In genomic region chr19:49889687-49890348, GRCh38 we compare ENCODE assay signal across 1 cellular context.
TF ChIP-seq lines count a peak whose summit lies in the region.

No MANE protein-coding gene starts in this region.

TF ChIP-seq in K562, 482 proteins besides CTCF, POLR2A, EP300 and RAD21 (continued from another document):
- TF ChIP-seq E2F8 (IDR thresholded peaks at IDR 0.05; ENCODE audit: low read depth, partially characterized antibody) (peak; percentile 54), TCFL5 (CRISPR knock-in tag; conservative IDR thresholded peaks at IDR 0.05) (no peak), ETV6 (IDR thresholded peaks at IDR 0.05; ENCODE audit: borderline replicate concordance in 1 of 2, low read depth in 2 of 2, low read length in 1 of 2) (no peak; a peak in 1 of 4 replicates), ETV6 (CRISPR knock-in tag; IDR thresholded peaks at IDR 0.05; ENCODE audit: borderline replicate concordance) (peak; percentile 99; the same call in 1 of the 2 replicates), NCOA6 (IDR thresholded peaks at IDR 0.05) (peak; percentile 91), FOXK2 (conservative IDR thresholded peaks at IDR 0.05 in 1 of 2, IDR thresholded peaks at IDR 0.05 in 1 of 2; ENCODE audit: low read depth in 2 of 2) (peak; percentile 52 to 70; a peak in 2 of 4 replicates), MAZ (CRISPR knock-in tag; conservative IDR thresholded peaks at IDR 0.05 in 1 of 2, IDR thresholded peaks at IDR 0.05 in 1 of 2) (peak; percentile 71 to 95), NR4A1 (CRISPR knock-in tag; IDR thresholded peaks at IDR 0.05) (no peak), NR4A1 (tag; IDR thresholded peaks at IDR 0.05) (peak; percentile 84; the same call in 1 of the 2 replicates), SETDB1 (IDR thresholded peaks at IDR 0.05; ENCODE audit: low read length) (no peak), ATF1 (CRISPR knock-in tag; IDR thresholded peaks at IDR 0.05) (peak; percentile 42), ATF1 (tag; IDR thresholded peaks at IDR 0.05) (peak; percentile 94), CEBPG (CRISPR knock-in tag; IDR thresholded peaks at IDR 0.05) (peak; percentile 82), CEBPG (tag; conservative IDR thresholded peaks at IDR 0.05 in 1 of 2, IDR thresholded peaks at IDR 0.05 in 1 of 2) (no peak), KLF16 (IDR thresholded peaks at IDR 0.05) (peak; percentile 91), ZNF444 (CRISPR knock-in tag; IDR thresholded peaks at IDR 0.05) (no peak), ERF (CRISPR knock-in tag; IDR thresholded peaks at IDR 0.05) (peak; percentile 26; the same call in 1 of the 2 replicates), ID3 (CRISPR knock-in tag; IDR thresholded peaks at IDR 0.05) (no peak), ID3 (tag; IDR thresholded peaks at IDR 0.05) (peak; percentile 94), ZNF57 (CRISPR knock-in tag; IDR thresholded peaks at IDR 0.05) (no peak)
